ENCODE assay signal across 1 cellular context in the genomic region with DNA sequence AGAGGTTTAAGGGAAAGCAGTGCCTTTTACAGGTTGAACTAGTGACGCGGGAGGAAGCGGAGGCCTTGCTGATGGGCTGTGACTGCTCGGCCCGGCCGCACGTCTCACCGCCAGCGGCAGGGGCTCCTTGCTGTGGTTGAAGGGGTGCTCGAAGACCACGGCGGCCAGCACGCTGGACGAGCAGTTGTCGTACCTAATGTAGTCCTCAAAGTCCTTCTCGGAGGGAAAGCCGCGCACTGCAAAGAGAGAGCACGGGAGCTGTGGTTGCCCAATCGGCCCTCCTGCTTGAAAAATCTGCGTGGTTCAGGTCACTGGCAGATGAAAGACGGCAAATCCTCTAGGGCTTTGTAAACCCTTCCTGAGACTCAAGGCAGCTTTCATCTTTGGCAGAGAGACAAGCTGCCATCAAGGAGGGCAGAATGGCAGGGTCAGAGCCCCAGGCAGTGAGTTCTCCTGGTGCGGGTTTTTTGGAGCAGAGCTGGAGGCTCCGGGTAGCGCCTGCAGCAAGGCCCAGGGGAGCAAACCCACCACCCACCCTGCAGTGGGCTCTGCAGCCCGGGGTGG.
TF ChIP-seq lines count a peak whose summit lies in the region.

No MANE protein-coding gene starts in this region.

TF ChIP-seq in HepG2, 621 proteins besides CTCF, POLR2A, EP300 and RAD21:
- TF ChIP-seq CEBPB (IDR thresholded peaks at IDR 0.05; ENCODE audit: borderline replicate concordance, low read depth, low read length) (peak; percentile 43; the same call in 1 of the 2 replicates), ZNF451 (CRISPR knock-in tag; IDR thresholded peaks at IDR 0.05) (no peak), POLR2AphosphoS2 (IDR thresholded peaks at IDR 0.05; ENCODE audit: low read depth, low read length) (no peak), ZNF749 (CRISPR knock-in tag; IDR thresholded peaks at IDR 0.05; ENCODE audit: borderline replicate concordance) (no peak), EZH2 (conservative IDR thresholded peaks at IDR 0.05; ENCODE audit: low read depth, low read length) (peak; percentile 78; the same call in 1 of the 2 replicates), EEA1 (CRISPR knock-in tag; IDR thresholded peaks at IDR 0.05; ENCODE audit: borderline replicate concordance) (no peak), MTF1 (CRISPR knock-in tag; IDR thresholded peaks at IDR 0.05) (no peak), ZBTB42 (CRISPR knock-in tag; IDR thresholded peaks at IDR 0.05) (no peak), ZC3H13 (CRISPR knock-in tag; IDR thresholded peaks at IDR 0.05) (no peak), MAF1 (CRISPR knock-in tag; IDR thresholded peaks at IDR 0.05; ENCODE audit: borderline replicate concordance) (no peak), ZNF644 (CRISPR knock-in tag; IDR thresholded peaks at IDR 0.05; ENCODE audit: low read depth) (no peak), REST (IDR thresholded peaks at IDR 0.05; ENCODE audit: borderline replicate concordance in 1 of 2, low read depth in 1 of 2, low read length in 2 of 2) (no peak)
- TF ChIP-seq, protein P1, sequence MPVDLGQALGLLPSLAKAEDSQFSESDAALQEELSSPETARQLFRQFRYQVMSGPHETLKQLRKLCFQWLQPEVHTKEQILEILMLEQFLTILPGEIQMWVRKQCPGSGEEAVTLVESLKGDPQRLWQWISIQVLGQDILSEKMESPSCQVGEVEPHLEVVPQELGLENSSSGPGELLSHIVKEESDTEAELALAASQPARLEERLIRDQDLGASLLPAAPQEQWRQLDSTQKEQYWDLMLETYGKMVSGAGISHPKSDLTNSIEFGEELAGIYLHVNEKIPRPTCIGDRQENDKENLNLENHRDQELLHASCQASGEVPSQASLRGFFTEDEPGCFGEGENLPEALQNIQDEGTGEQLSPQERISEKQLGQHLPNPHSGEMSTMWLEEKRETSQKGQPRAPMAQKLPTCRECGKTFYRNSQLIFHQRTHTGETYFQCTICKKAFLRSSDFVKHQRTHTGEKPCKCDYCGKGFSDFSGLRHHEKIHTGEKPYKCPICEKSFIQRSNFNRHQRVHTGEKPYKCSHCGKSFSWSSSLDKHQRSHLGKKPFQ (CRISPR knock-in tag; IDR thresholded peaks at IDR 0.05; ENCODE audit: insufficient replicate concordance): no peak
- TF ChIP-seq, protein P2, sequence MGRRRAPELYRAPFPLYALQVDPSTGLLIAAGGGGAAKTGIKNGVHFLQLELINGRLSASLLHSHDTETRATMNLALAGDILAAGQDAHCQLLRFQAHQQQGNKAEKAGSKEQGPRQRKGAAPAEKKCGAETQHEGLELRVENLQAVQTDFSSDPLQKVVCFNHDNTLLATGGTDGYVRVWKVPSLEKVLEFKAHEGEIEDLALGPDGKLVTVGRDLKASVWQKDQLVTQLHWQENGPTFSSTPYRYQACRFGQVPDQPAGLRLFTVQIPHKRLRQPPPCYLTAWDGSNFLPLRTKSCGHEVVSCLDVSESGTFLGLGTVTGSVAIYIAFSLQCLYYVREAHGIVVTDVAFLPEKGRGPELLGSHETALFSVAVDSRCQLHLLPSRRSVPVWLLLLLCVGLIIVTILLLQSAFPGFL (CRISPR knock-in tag; IDR thresholded peaks at IDR 0.05): no peak
